In the genomic region with DNA sequence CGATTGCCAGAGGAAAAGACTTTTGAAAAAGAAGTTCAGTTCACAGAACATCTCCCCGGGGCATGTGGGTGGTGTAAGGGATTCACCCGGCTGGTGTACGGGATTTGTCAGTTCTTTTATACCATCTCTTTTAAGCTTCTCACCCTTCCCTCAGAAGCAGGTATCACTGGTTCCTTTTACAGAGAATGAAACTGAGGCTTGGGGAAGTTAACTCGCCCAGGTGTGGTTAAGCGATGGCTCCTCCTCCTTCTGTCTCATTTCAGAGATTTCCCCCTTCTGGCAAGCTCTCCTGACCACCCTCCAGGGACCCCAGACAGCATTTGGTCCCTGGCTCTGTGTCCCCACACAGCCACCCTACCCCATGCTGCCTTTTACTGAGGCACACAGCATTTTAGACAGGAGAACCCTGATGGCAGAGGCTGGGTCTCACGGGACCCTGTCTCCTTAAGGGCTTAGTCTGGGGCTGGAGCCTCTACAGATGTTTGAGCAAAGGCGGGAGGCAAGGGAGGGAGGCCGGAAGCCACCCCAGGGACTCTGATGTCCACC, we compare ENCODE assay signal across 8 cellular contexts.
A peak's percentile ranks its signal among the peaks of the same experiment; 100 is the strongest.
DNase-seq lines count a peak whose midpoint lies in the region; ATAC-seq and TF ChIP-seq lines count a peak whose summit lies in the region.

No MANE protein-coding gene starts in this region.

- H3K27ac ChIP-seq in effector memory CD4-positive, alpha-beta T cell (ENCODE audit: insufficient read depth, low read length, poor library complexity, severe bottlenecking) = peak overlapping the region; percentile 99
- H3K27ac ChIP-seq in substantia nigra (ENCODE audit: low read depth, low read length, poor library complexity, severe bottlenecking) = no peak overlapping the region

- ATAC-seq in GM21723 (IDR thresholded peaks at IDR 0.05; ENCODE audit: unreplicated experiment) = peak; percentile 34

- H3K9me3 ChIP-seq in effector memory CD4-positive, alpha-beta T cell (ENCODE audit: control insufficient read depth, low read length) = no peaks in the 10 kb centered on the region

- H3K4me1 ChIP-seq in effector memory CD4-positive, alpha-beta T cell (ENCODE audit: control insufficient read depth, insufficient read depth, low read length, poor library complexity, severe bottlenecking) = peaks cover 80% of the 10 kb centered on the region

- DNase-seq in GM06990 (ENCODE audit: extremely low read depth, insufficient read length) = peak; percentile 81
- DNase-seq in T follicular helper cell (ENCODE audit: low read depth) = peak; percentile 18
- peak; percentile 31 to 36 (median 31) for DNase-seq in effector memory CD4-positive, alpha-beta T cell
- peak; percentile 53 for DNase-seq in stimulated activated CD4-positive, alpha-beta T cell treated with anti-CD3 and anti-CD28 coated beads, Interleukin-4, amount 100 ng/mL, for 1 hour
- DNase-seq in NK-92 treated with Interleukin-12 subunit alpha and Interleukin-12 subunit beta, amount 100 ng/mL, for 24 hours (lab: John Stamatoyannopoulos, UW) = no peak
- no peak for DNase-seq in substantia nigra (lab: John Stamatoyannopoulos, UW)
- no peak for DNase-seq in HUDEP-2 (lab: John Stamatoyannopoulos, UW; ENCODE audit: unreplicated experiment in 76 of 76)

- no peaks in the 10 kb centered on the region for H3K27me3 ChIP-seq in GM06990 (replicated peaks; ENCODE audit: control insufficient read depth, insufficient read depth, low read length)
- no peaks in the 10 kb centered on the region for H3K27me3 ChIP-seq in effector memory CD4-positive, alpha-beta T cell (replicated peaks; ENCODE audit: control insufficient read depth, insufficient read depth, low read length, poor library complexity, severe bottlenecking)

- peak overlapping the region; percentile 49 for H3K4me3 ChIP-seq in GM06990 (replicated peaks; ENCODE audit: low read depth, low read length)
- H3K4me3 ChIP-seq in effector memory CD4-positive, alpha-beta T cell (ENCODE audit: insufficient read depth, low read depth, low read length, poor library complexity, severe bottlenecking) = peak overlapping the region; percentile 67

- no peak for TF ChIP-seq CTCF in GM06990 (IDR thresholded peaks at IDR 0.05; ENCODE audit: insufficient read depth, low read length, poor library complexity, severe bottlenecking)

- no peaks in the 10 kb centered on the region for H3K36me3 ChIP-seq in GM06990 (ENCODE audit: control insufficient read depth, insufficient read depth, low read length)
- H3K36me3 ChIP-seq in effector memory CD4-positive, alpha-beta T cell (ENCODE audit: control insufficient read depth, insufficient read depth, low read length) = no peaks in the 10 kb centered on the region

Comparison
In these comparisons a context has a peak if more than half of its experiments do, and no peak if none do; other contexts are left out.
1. DNase-seq: peak in GM06990 (single experiment), T follicular helper cell (single experiment), effector memory CD4-positive, alpha-beta T cell (3 of 3) and stimulated activated CD4-positive, alpha-beta T cell treated with anti-CD3 and anti-CD28 coated beads, Interleukin-4, amount 100 ng/mL, for 1 hour (single experiment); none in NK-92 treated with Interleukin-12 subunit alpha and Interleukin-12 subunit beta, amount 100 ng/mL, for 24 hours (single experiment), substantia nigra (0 of 49) and HUDEP-2 (0 of 76).